ENCODE assay signal across 11 cellular contexts in genomic region chr13:20359335-20359734, GRCh38.
DNase-seq lines count a peak whose midpoint lies in the region; ATAC-seq, FAIRE-seq and TF ChIP-seq lines count a peak whose summit lies in the region.
"Had no signal": no experiment of that assay in that cellular context is flagged by ENCODE, and none has a peak within 500 bp of the region (broad histone marks: within the 10 kb centered on the region; RNA-seq: fewer than 3 reads in every experiment).

No MANE protein-coding gene starts in this region.

- DNase-seq in activated naive CD4-positive, alpha-beta T cell treated with anti-CD3 and anti-CD28 coated beads, Interleukin-2, amount 50 U/mL, for 72 hours (ENCODE audit: low spot score in 2 of 2), result no peak
- no peak for DNase-seq in activated naive CD4-positive, alpha-beta T cell (lab: John Stamatoyannopoulos, UW)
- DNase-seq in RPMI7951 (ENCODE audit: low read depth) (peak; percentile 96), fibroblast of mammary gland (ENCODE audit: low read depth) (peak; percentile 100), urothelium cell line (ENCODE audit: low spot score) (peak; percentile 68), RPMI8226 (no peak), GM19240 (ENCODE audit: insufficient read length, low spot score) (no peak), NCI-H2081 (lab: John Stamatoyannopoulos, UW) (no peak)
- DNase-seq: CD8-positive, alpha-beta memory T cell; Peyer's patch; upper lobe of right lung had no signal

- no peak overlapping the region for H3K4me3 ChIP-seq in fibroblast of mammary gland (ENCODE audit: control insufficient read depth, low read depth, low read length)
- H3K4me3 ChIP-seq: Peyer's patch, upper lobe of right lung had no signal

- no peaks in the 10 kb centered on the region for H3K9me3 Mint-ChIP-seq in activated naive CD4-positive, alpha-beta T cell treated with anti-CD3 and anti-CD28 coated beads, Interleukin-2, amount 50 U/mL, for 72 hours
- H3K9me3 Mint-ChIP-seq: CD8-positive, alpha-beta memory T cell had no signal

- no peak for TF ChIP-seq CTCF in fibroblast of mammary gland (conservative IDR thresholded peaks at IDR 0.05; ENCODE audit: control insufficient read depth, insufficient read depth, low read depth, low read length)

- ATAC-seq in activated naive CD4-positive, alpha-beta T cell treated with anti-CD3 and anti-CD28 coated beads, Interleukin-2, amount 50 U/mL, for 72 hours, result peak; percentile 88 to 94
- ATAC-seq: upper lobe of right lung had no signal

- H3K36me3 Mint-ChIP-seq in activated naive CD4-positive, alpha-beta T cell treated with anti-CD3 and anti-CD28 coated beads, Interleukin-2, amount 50 U/mL, for 72 hours, result no peaks in the 10 kb centered on the region
- H3K36me3 Mint-ChIP-seq: CD8-positive, alpha-beta memory T cell had no signal

- no peak overlapping the region for H3K27ac Mint-ChIP-seq in activated naive CD4-positive, alpha-beta T cell treated with anti-CD3 and anti-CD28 coated beads, Interleukin-2, amount 50 U/mL, for 72 hours
- H3K27ac Mint-ChIP-seq: CD8-positive, alpha-beta memory T cell had no signal

- FAIRE-seq in urothelium cell line (lab: Jason Lieb, UNC), result no peak

Comparison
In these comparisons a context has a peak if more than half of its experiments do, and no peak if none do; other contexts are left out.
1. DNase-seq: peak in RPMI7951 (single experiment), fibroblast of mammary gland (single experiment) and urothelium cell line (single experiment); none in activated naive CD4-positive, alpha-beta T cell treated with anti-CD3 and anti-CD28 coated beads, Interleukin-2, amount 50 U/mL, for 72 hours (0 of 2), activated naive CD4-positive, alpha-beta T cell (0 of 4), RPMI8226 (single experiment), GM19240 (single experiment) and NCI-H2081 (0 of 2).